8 cellular contexts compared by ENCODE assay signal in genomic region chr19:17248011-17248776, GRCh38.
DNase-seq lines count a peak whose midpoint lies in the region.
"Had no signal": no experiment of that assay in that cellular context is flagged by ENCODE, and none has a peak within 500 bp of the region (broad histone marks: within the 10 kb centered on the region; RNA-seq: fewer than 3 reads in every experiment).

No MANE protein-coding gene starts in this region.

- DNase-seq in DMS53 treated with DMSO at 0.1 percent for 48 hours (lab: John Stamatoyannopoulos, UW; ENCODE audit: unreplicated experiment) (peak; percentile 84), NCI-H82 (lab: John Stamatoyannopoulos, UW) (peak; percentile 99), kidney tubule cell (ENCODE audit: low spot score) (peak; percentile 43), retina (no peak), GM19240 (ENCODE audit: insufficient read length, low spot score) (no peak), T1000 (lab: John Stamatoyannopoulos, UW) (no peak)
- DNase-seq: activated naive CD4-positive, alpha-beta T cell treated with anti-CD3 and anti-CD28 coated beads for 36 hours; T-helper 9 cell had no signal

Comparison
In these comparisons a context has a peak if more than half of its experiments do, and no peak if none do; other contexts are left out.
1. DNase-seq: peak in DMS53 treated with DMSO at 0.1 percent for 48 hours (single experiment), NCI-H82 (single experiment) and kidney tubule cell (single experiment); none in retina (single experiment), GM19240 (single experiment) and T1000 (single experiment).